ENCODE assay signal across 20 cellular contexts in genomic region chr22:32674925-32675825, GRCh38.
DNase-seq lines count a peak whose midpoint lies in the region; ATAC-seq and TF ChIP-seq lines count a peak whose summit lies in the region.
"Had no signal": no experiment of that assay in that cellular context is flagged by ENCODE, and none has a peak within 500 bp of the region (broad histone marks: within the 10 kb centered on the region; RNA-seq: fewer than 3 reads in every experiment).

No MANE protein-coding gene starts in this region.

- DNase-seq in COLO829 (ENCODE audit: low spot score) (peak; percentile 69), OCI-M1 (lab: John Stamatoyannopoulos, UW) (peak; percentile 28), heart left ventricle (peak in 3 of 5 donors; percentile 43 to 55 (median 49)), NCI-H510A (lab: John Stamatoyannopoulos, UW) (no peak)
- DNase-seq in stimulated activated naive B cell treated with anti-CD40 and anti-IgM and Interleukin-4, amounts not matched to agents 10 μg/mL and 1 μg/mL and 100 μg/mL, for 72 hours = no peak
- no peak for DNase-seq in stimulated activated naive CD8-positive, alpha-beta T cell treated with anti-CD3 and anti-CD28 coated beads, Interleukin-15, Interleukin-2, amounts not matched to agents 100 U/mL and 50 U/mL, for 24 hours
- DNase-seq: activated CD8-positive, alpha-beta memory T cell treated with anti-CD3 and anti-CD28 coated beads for 24 hours; CD4-positive, CD25-positive, alpha-beta regulatory T cell; DMS79; H9; hypothalamus; KG1; NCI-H1417; SHP77; stimulated activated CD4-positive, alpha-beta T cell treated with anti-CD3 and anti-CD28 coated beads, Interleukin-2, amount 100 ng/mL, for 24 hours had no signal

- intact Hi-C loops in heart left ventricle (cut with DNase I) = no loop called here

- H3K4me3 ChIP-seq in heart left ventricle = no peak overlapping the region
- H3K4me3 ChIP-seq: breast epithelium, suprapubic skin had no signal

- TF ChIP-seq CTCF in heart left ventricle (IDR thresholded peaks at IDR 0.05) = peak in 2 of 12 donors; percentile 9 to 15

- no peak overlapping the region for H3K27ac Mint-ChIP-seq in stimulated activated naive B cell treated with anti-CD40 and anti-IgM and Interleukin-4, amounts not matched to agents 10 μg/mL and 1 μg/mL and 100 μg/mL, for 72 hours
- H3K27ac Mint-ChIP-seq: activated naive CD8-positive, alpha-beta T cell; CD4-positive, CD25-positive, alpha-beta regulatory T cell; H9 had no signal

- no peaks in the 10 kb centered on the region for H3K27me3 ChIP-seq in heart left ventricle
- H3K27me3 ChIP-seq: suprapubic skin had no signal

- H3K4me1 ChIP-seq in heart left ventricle = peaks cover 0 to 14% (median 8%) of the 10 kb centered on the region in 12 donors

- H3K36me3 ChIP-seq in heart left ventricle = no peaks in the 10 kb centered on the region
- H3K36me3 ChIP-seq: breast epithelium, neutrophil, suprapubic skin had no signal

- peaks cover 0 to 3% of the 10 kb centered on the region in 2 donors for H3K4me1 Mint-ChIP-seq in stimulated activated naive B cell treated with anti-CD40 and anti-IgM and Interleukin-4, amounts not matched to agents 10 μg/mL and 1 μg/mL and 100 μg/mL, for 72 hours
- H3K4me1 Mint-ChIP-seq: CD4-positive, CD25-positive, alpha-beta regulatory T cell; H9 had no signal

- H3K9me3 Mint-ChIP-seq in stimulated activated naive B cell treated with anti-CD40 and anti-IgM and Interleukin-4, amounts not matched to agents 10 μg/mL and 1 μg/mL and 100 μg/mL, for 72 hours = peaks cover 0 to 1% of the 10 kb centered on the region in 2 donors

- H3K27me3 Mint-ChIP-seq in stimulated activated naive B cell treated with anti-CD40 and anti-IgM and Interleukin-4, amounts not matched to agents 10 μg/mL and 1 μg/mL and 100 μg/mL, for 72 hours = peaks cover 13 to 24% of the 10 kb centered on the region in 2 donors
- H3K27me3 Mint-ChIP-seq: CD4-positive, CD25-positive, alpha-beta regulatory T cell had no signal

- no peak for TF ChIP-seq POLR2A in heart left ventricle (IDR thresholded peaks at IDR 0.05)

- no peak overlapping the region for H3K4me3 Mint-ChIP-seq in stimulated activated naive B cell treated with anti-CD40 and anti-IgM and Interleukin-4, amounts not matched to agents 10 μg/mL and 1 μg/mL and 100 μg/mL, for 72 hours
- H3K4me3 Mint-ChIP-seq: activated naive CD8-positive, alpha-beta T cell; CD4-positive, CD25-positive, alpha-beta regulatory T cell; H9 had no signal

- H3K27ac ChIP-seq in heart left ventricle = no peak overlapping the region
- H3K27ac ChIP-seq: breast epithelium, neutrophil, suprapubic skin had no signal

- 55 to 75% (median 66%) methylated on average over 6 of the region's 6 CpGs for WGBS in heart left ventricle, 4 donors

- no peaks in the 10 kb centered on the region for H3K36me3 Mint-ChIP-seq in stimulated activated naive B cell treated with anti-CD40 and anti-IgM and Interleukin-4, amounts not matched to agents 10 μg/mL and 1 μg/mL and 100 μg/mL, for 72 hours
- H3K36me3 Mint-ChIP-seq: activated naive CD8-positive, alpha-beta T cell; CD4-positive, CD25-positive, alpha-beta regulatory T cell had no signal

- H3K9me3 ChIP-seq in heart left ventricle = no peaks in the 10 kb centered on the region
- H3K9me3 ChIP-seq: breast epithelium, neutrophil, suprapubic skin had no signal

- ATAC-seq in heart left ventricle = peak in 1 of 4 donors; percentile 37
- peak; percentile 36 to 73 for ATAC-seq in stimulated activated naive B cell treated with anti-CD40 and anti-IgM and Interleukin-4, amounts not matched to agents 10 μg/mL and 1 μg/mL and 100 μg/mL, for 72 hours (replicated peaks)
- ATAC-seq in stimulated activated naive CD8-positive, alpha-beta T cell treated with anti-CD3 and anti-CD28 coated beads, Interleukin-15, Interleukin-2, amounts not matched to agents 100 U/mL and 50 U/mL, for 24 hours = no peak
- no peak for ATAC-seq in GM18861 (IDR thresholded peaks at IDR 0.05; ENCODE audit: unreplicated experiment)

Comparison
In these comparisons a context has a peak if more than half of its experiments do, and no peak if none do; other contexts are left out.
1. DNase-seq: peak in COLO829 (single experiment), OCI-M1 (single experiment) and heart left ventricle (3 of 5); none in stimulated activated naive B cell treated with anti-CD40 and anti-IgM and Interleukin-4, amounts not matched to agents 10 μg/mL and 1 μg/mL and 100 μg/mL, for 72 hours (single experiment), stimulated activated naive CD8-positive, alpha-beta T cell treated with anti-CD3 and anti-CD28 coated beads, Interleukin-15, Interleukin-2, amounts not matched to agents 100 U/mL and 50 U/mL, for 24 hours (single experiment) and NCI-H510A (single experiment).
2. ATAC-seq: peak in stimulated activated naive B cell treated with anti-CD40 and anti-IgM and Interleukin-4, amounts not matched to agents 10 μg/mL and 1 μg/mL and 100 μg/mL, for 72 hours (2 of 2); none in stimulated activated naive CD8-positive, alpha-beta T cell treated with anti-CD3 and anti-CD28 coated beads, Interleukin-15, Interleukin-2, amounts not matched to agents 100 U/mL and 50 U/mL, for 24 hours (single experiment) and GM18861 (single experiment).